Comparison of ENCODE assay signal across 8 cellular contexts in genomic region chr12:44972746-44973421, GRCh38.
DNase-seq lines count a peak whose midpoint lies in the region; ATAC-seq, FAIRE-seq and TF ChIP-seq lines count a peak whose summit lies in the region.

No MANE protein-coding gene starts in this region.

- POLR2A ChIA-PET in A549 (lab: Yijun Ruan, JAX) (no interaction called here), GM12878 (lab: Charles Lee) (no interaction called here)

- TF ChIP-seq POLR2A in A549 (IDR thresholded peaks at IDR 0.05; ENCODE audit: low read length) (no peak), GM12891 (IDR thresholded peaks at IDR 0.05; ENCODE audit: low read depth, low read length) (no peak), GM12878 (IDR thresholded peaks at IDR 0.05; ENCODE audit: low read depth, low read length) (no peak), suprapubic skin (IDR thresholded peaks at IDR 0.05) (no peak)

- BruUV-seq in GM12878 (replicated peaks; lab: Mats Ljungman, UMichigan): no TSS peak

- peak in 1 of 2 experiments; percentile 24; a peak in 1 of 5 replicates for TF ChIP-seq RAD21 in A549 (conservative IDR thresholded peaks at IDR 0.05 in 1 of 2, IDR thresholded peaks at IDR 0.05 in 1 of 2)
- TF ChIP-seq RAD21 in GM12878 (IDR thresholded peaks at IDR 0.05; ENCODE audit: insufficient read depth, low read depth, low read length): peak; percentile 25; the same call in 1 of the 2 replicates

- TF ChIP-seq EP300 in A549 (IDR thresholded peaks at IDR 0.05) (no peak), GM12878 (IDR thresholded peaks at IDR 0.05; ENCODE audit: borderline replicate concordance in 1 of 2, control insufficient read depth in 1 of 2, low read depth in 2 of 2, low read length in 2 of 2) (no peak), suprapubic skin (IDR thresholded peaks at IDR 0.05) (no peak)

- peak; percentile 83 to 89 for ATAC-seq in A549
- ATAC-seq in GM12878: peak; percentile 73
- no peak for ATAC-seq in psoas muscle
- ATAC-seq in omental fat pad (ENCODE audit: low FRiP score): no peak

- TF ChIP-seq CTCF in A549 (IDR thresholded peaks at IDR 0.05) (no peak; the same call in 2 of the 3 replicates), GM12878 (IDR thresholded peaks at IDR 0.05 in 2 of 3, conservative IDR thresholded peaks at IDR 0.05 in 1 of 3; ENCODE audit: control insufficient read depth in 2 of 3, extremely low read depth in 1 of 3, insufficient read depth in 1 of 3, low read depth in 3 of 3, low read length in 3 of 3) (peak; percentile 35 to 54 (median 45); a peak in 5 of 6 replicates), psoas muscle (IDR thresholded peaks at IDR 0.05) (peak; percentile 20), omental fat pad (IDR thresholded peaks at IDR 0.05) (no peak), suprapubic skin (IDR thresholded peaks at IDR 0.05) (no peak)

- DNase-seq in A549 (ENCODE audit: low read depth in 1 of 2, low spot score in 1 of 2): peak; percentile 18 to 34
- DNase-seq in GM12891 (ENCODE audit: insufficient read length, low spot score): no peak
- DNase-seq in Jurkat, Clone E6-1 (ENCODE audit: low read depth, low spot score): peak; percentile 31
- no peak for DNase-seq in GM12878 (ENCODE audit: low read depth, low spot score)
- DNase-seq in psoas muscle: no peak
- no peak for DNase-seq in NCI-H1048 (lab: John Stamatoyannopoulos, UW)
- no peak for DNase-seq in omental fat pad (ENCODE audit: low spot score)
- DNase-seq in suprapubic skin (ENCODE audit: low spot score in 2 of 2): no peak

- H3K27ac ChIP-seq in A549 (no peak overlapping the region), GM12878 (ENCODE audit: control insufficient read depth, insufficient read depth) (no peak overlapping the region), psoas muscle (no peak overlapping the region), suprapubic skin (no peak overlapping the region)

- RAD21 ChIA-PET in GM12878 (lab: Charles Lee; ENCODE audit: unreplicated experiment): no interaction called here

- no peak overlapping the region for H3K4me2 ChIP-seq in A549
- no peak overlapping the region for H3K4me2 ChIP-seq in GM12878 (ENCODE audit: control insufficient read depth, insufficient read depth)

- H3K9ac ChIP-seq in GM12878 (ENCODE audit: control insufficient read depth, insufficient read depth, low read length): no peak overlapping the region

- H2AFZ ChIP-seq in GM12878 (ENCODE audit: control insufficient read depth, low read depth, low read length): no peak overlapping the region

- H3K4me3 ChIP-seq in A549: no peak overlapping the region
- no peak overlapping the region for H3K4me3 ChIP-seq in Jurkat, Clone E6-1 (ENCODE audit: low read length)
- no peak overlapping the region for H3K4me3 ChIP-seq in GM12878
- no peak overlapping the region for H3K4me3 ChIP-seq in psoas muscle
- no peak overlapping the region for H3K4me3 ChIP-seq in suprapubic skin

- H3K36me3 ChIP-seq in GM12878 (ENCODE audit: control insufficient read depth in 2 of 2, insufficient read depth in 2 of 2, low read length in 1 of 2) (no peaks in the 10 kb centered on the region), psoas muscle (ENCODE audit: insufficient read depth in 1 of 2, low read depth in 1 of 2) (no peaks in the 10 kb centered on the region), suprapubic skin (no peaks in the 10 kb centered on the region)

- CTCF ChIA-PET in A549 (lab: Yijun Ruan, JAX) (interaction anchor here (0.6 to 1.5 kb wide), 7 partner anchors 13 to 150 kb away, joined by 3 to 6 read pairs (median 4); no protein-coding TSS in a partner anchor), GM12878 (lab: Yijun Ruan, JAX) (interaction anchor here (0.7 to 1.4 kb wide), 4 partner anchors 24 to 957 kb away, joined by 3 to 6 read pairs (median 4); no protein-coding TSS in a partner anchor)

- H3K79me2 ChIP-seq in GM12878 (ENCODE audit: control insufficient read depth, insufficient read depth, low read length): no peaks in the 10 kb centered on the region

- intact Hi-C loops in GM12878 (cut with micrococcal nuclease; ENCODE audit: unreplicated experiment) (no loop called here), psoas muscle (cut with DNase I) (no loop called here)

- H3K9me3 ChIP-seq in A549 (no peaks in the 10 kb centered on the region), GM12878 (replicated peaks; ENCODE audit: control insufficient read depth, insufficient read depth, low read length) (no peaks in the 10 kb centered on the region), psoas muscle (no peaks in the 10 kb centered on the region), suprapubic skin (no peaks in the 10 kb centered on the region)

- no peak for FAIRE-seq in A549 (lab: Jason Lieb, UNC)
- FAIRE-seq in GM12891 (lab: Jason Lieb, UNC): peak; percentile 23
- peak; percentile 44 for FAIRE-seq in GM12878 (lab: Jason Lieb, UNC)

- in situ Hi-C loops in GM12878 (cut with MboI): no loop called here

- H3K27me3 ChIP-seq in GM12878 (replicated peaks in 1 of 2; ENCODE audit: control insufficient read depth in 2 of 2, insufficient read depth in 2 of 2, low read length in 1 of 2) (no peaks in the 10 kb centered on the region), psoas muscle (ENCODE audit: insufficient read depth in 3 of 3, low read length in 2 of 3) (no peaks in the 10 kb centered on the region), suprapubic skin (no peaks in the 10 kb centered on the region)

- SMC1A ChIA-PET in GM12878 (lab: Charles Lee; ENCODE audit: uncharacterized antibody, unreplicated experiment): interaction anchor here (0.6 to 1.4 kb wide), 3 partner anchors 38 to 1098 kb away, joined by 3 read pairs; no protein-coding TSS in a partner anchor

- H4K20me1 ChIP-seq in GM12878 (ENCODE audit: control insufficient read depth, insufficient read depth): no peaks in the 10 kb centered on the region

- H3K4me1 ChIP-seq in A549: no peaks in the 10 kb centered on the region
- H3K4me1 ChIP-seq in GM12878 (ENCODE audit: control insufficient read depth, insufficient read depth, low read length): no peaks in the 10 kb centered on the region
- H3K4me1 ChIP-seq in psoas muscle: no peaks in the 10 kb centered on the region
- H3K4me1 ChIP-seq in suprapubic skin: no peaks in the 10 kb centered on the region

- WGBS in A549 (ENCODE audit: missing lambda C conversion rate): 1% methylated on average over 2 of the region's 2 CpGs
- WGBS in GM12878 (ENCODE audit: insufficient coverage, insufficient replicate concordance, low lambda C conversion rate, missing lambda C conversion rate): 3% methylated on average over 2 of the region's 2 CpGs
- 20 to 34% (median 30%) methylated on average over 2 of the region's 2 CpGs for WGBS in psoas muscle, 3 donors
- 31% methylated on average over 2 of the region's 2 CpGs for WGBS in suprapubic skin

TF ChIP-seq in A549, 52 proteins besides CTCF, POLR2A, EP300 and RAD21 (continues in another document):
- TF ChIP-seq, protein P1, sequence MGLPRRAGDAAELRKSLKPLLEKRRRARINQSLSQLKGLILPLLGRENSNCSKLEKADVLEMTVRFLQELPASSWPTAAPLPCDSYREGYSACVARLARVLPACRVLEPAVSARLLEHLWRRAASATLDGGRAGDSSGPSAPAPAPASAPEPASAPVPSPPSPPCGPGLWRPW (IDR thresholded peaks at IDR 0.05): no peak
- no peak for TF ChIP-seq ZFP36 (IDR thresholded peaks at IDR 0.05; ENCODE audit: borderline replicate concordance, partially characterized antibody)
- no peak for TF ChIP-seq TP53 (CRISPR knock-in tag; IDR thresholded peaks at IDR 0.05)
- TF ChIP-seq, protein P2, sequence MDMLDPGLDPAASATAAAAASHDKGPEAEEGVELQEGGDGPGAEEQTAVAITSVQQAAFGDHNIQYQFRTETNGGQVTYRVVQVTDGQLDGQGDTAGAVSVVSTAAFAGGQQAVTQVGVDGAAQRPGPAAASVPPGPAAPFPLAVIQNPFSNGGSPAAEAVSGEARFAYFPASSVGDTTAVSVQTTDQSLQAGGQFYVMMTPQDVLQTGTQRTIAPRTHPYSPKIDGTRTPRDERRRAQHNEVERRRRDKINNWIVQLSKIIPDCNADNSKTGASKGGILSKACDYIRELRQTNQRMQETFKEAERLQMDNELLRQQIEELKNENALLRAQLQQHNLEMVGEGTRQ (IDR thresholded peaks at IDR 0.05): no peak
- TF ChIP-seq FOXS1 (CRISPR knock-in tag; IDR thresholded peaks at IDR 0.05): no peak

TF ChIP-seq in GM12891, 5 proteins besides CTCF, POLR2A, EP300 and RAD21:
- TF ChIP-seq SPI1 (IDR thresholded peaks at IDR 0.05; ENCODE audit: low read depth, low read length): no peak
- TF ChIP-seq PAX5 (IDR thresholded peaks at IDR 0.05; ENCODE audit: insufficient read depth, low read length, severe bottlenecking): no peak
- no peak for TF ChIP-seq TAF1 (IDR thresholded peaks at IDR 0.05; ENCODE audit: low read depth, low read length)
- TF ChIP-seq POLR2AphosphoS5 (IDR thresholded peaks at IDR 0.05; ENCODE audit: low read depth, low read length): no peak
- no peak for TF ChIP-seq POU2F2 (IDR thresholded peaks at IDR 0.05; ENCODE audit: low read depth, low read length)

TF ChIP-seq in GM12878, 131 proteins besides CTCF, POLR2A, EP300 and RAD21:
- TF ChIP-seq YBX1 (IDR thresholded peaks at IDR 0.05): 0 out of 2 replicates have a peak, but pooled peaks have one; percentile 37
- 0 out of 2 replicates have a peak, but pooled peaks have one; percentile 21 for TF ChIP-seq YY1 (IDR thresholded peaks at IDR 0.05; ENCODE audit: low read depth, low read length)
- TF ChIP-seq POLR2AphosphoS2 (IDR thresholded peaks at IDR 0.05; ENCODE audit: low read depth, low read length): no peak

Comparison
In these comparisons a context has a peak if more than half of its experiments do, and no peak if none do; other contexts are left out.
1. ATAC-seq: peak in A549 (2 of 2) and GM12878 (single experiment); none in psoas muscle (0 of 4) and omental fat pad (single experiment).
2. DNase-seq: peak in A549 (2 of 2) and Jurkat, Clone E6-1 (single experiment); none in GM12891 (single experiment), GM12878 (single experiment), psoas muscle (0 of 2), NCI-H1048 (single experiment), omental fat pad (single experiment) and suprapubic skin (0 of 2).
3. CTCF ChIP-seq: peak in GM12878 (3 of 3) and psoas muscle (single experiment); none in A549 (single experiment), omental fat pad (0 of 3) and suprapubic skin (0 of 2).
4. Of the 24 proteins assayed by ChIP-seq in both GM12878 and A549: peak only in GM12878: CTCF; only in A549: none; in both: none; in neither: 22; mixed calls (peak in some experiments, not most) for 1.